ENCODE assay signal across 19 cellular contexts in the genomic region with DNA sequence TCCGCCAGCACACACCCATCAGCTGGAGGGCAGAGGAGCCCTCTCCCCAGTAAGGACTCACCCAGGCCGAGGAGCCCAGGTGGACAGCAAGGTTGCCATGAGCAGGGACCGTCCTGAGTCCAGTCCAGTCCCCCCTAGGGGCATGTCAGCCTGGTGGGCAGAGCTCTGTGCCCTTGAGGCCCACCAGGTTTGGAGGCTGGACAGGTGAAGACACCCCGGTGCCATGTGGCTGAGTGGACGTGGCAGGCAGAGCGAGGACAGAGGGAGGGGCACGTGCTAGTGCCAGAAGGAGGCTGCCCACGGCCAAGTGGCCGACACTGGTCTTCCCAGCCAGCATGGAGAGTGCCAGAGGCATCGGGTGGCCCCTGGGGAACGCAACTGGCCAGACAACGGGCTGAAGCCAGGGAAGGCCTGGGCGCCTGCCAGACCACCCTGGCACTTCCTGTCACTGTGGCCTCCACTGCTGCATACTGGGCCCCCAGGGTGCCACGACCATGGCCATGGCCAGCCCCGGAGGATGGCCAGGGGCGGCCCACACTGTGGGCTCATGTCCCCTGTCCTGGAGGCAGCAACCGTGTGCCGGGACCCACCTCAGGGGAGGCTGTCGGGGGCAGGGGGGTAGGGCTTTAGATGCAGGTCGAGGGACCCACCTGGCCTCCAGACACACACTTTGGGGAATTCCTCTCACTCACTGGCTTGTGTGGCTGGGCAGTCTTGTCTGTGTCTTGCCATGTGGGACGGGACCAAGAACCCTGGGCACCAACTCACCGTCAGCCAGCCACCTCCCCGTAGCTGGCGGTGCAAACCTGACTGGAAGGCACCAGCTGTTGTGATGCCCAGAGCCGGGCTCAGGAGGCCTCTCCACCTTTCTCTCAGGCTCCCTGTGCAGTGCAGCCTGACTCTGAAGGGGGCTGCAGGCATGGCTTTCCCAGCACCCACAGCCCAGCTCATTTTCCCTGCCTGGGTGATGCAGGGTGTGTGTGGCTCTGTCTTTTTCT. TPM values are rescaled to one million over a fixed set of nuclear protein-coding genes. Genes with fewer than 3 reads are reported as not detected.
DNase-seq lines count a peak whose midpoint lies in the region; ATAC-seq, FAIRE-seq and TF ChIP-seq lines count a peak whose summit lies in the region.
"Had no signal": no experiment of that assay in that cellular context is flagged by ENCODE, and none has a peak within 500 bp of the region (broad histone marks: within the 10 kb centered on the region; RNA-seq: fewer than 3 reads in every experiment).

No MANE protein-coding gene starts in this region.

- peak overlapping the region; percentile 53 for H3K9ac ChIP-seq in HepG2 (ENCODE audit: insufficient read depth, low read depth, low read length)
- H3K9ac ChIP-seq: GM23248 had no signal

- no peak overlapping the region for H3K4me3 Mint-ChIP-seq in stimulated activated memory B cell treated with anti-CD40 and anti-IgM and Interleukin-4, amounts not matched to agents 10 μg/mL and 1 μg/mL and 100 μg/mL, for 72 hours
- H3K4me3 Mint-ChIP-seq: naive thymus-derived CD4-positive, alpha-beta T cell; T-cell had no signal

- no TSS peak for BruUV-seq in HepG2 (replicated peaks; lab: Mats Ljungman, UMichigan)

- no peak for TF ChIP-seq EP300 in HepG2 (IDR thresholded peaks at IDR 0.05; ENCODE audit: low read depth in 2 of 2, low read length in 2 of 2)
- no peak for TF ChIP-seq EP300 in HepG2 (CRISPR knock-in tag; IDR thresholded peaks at IDR 0.05; ENCODE audit: borderline replicate concordance)

- H3K27me3 ChIP-seq in WERI-Rb-1 (ENCODE audit: insufficient read depth, low read depth, severe bottlenecking) (no peaks in the 10 kb centered on the region), HepG2 (ENCODE audit: control insufficient read depth in 1 of 2, insufficient read depth in 2 of 2, low read length in 2 of 2) (no peaks in the 10 kb centered on the region)
- H3K27me3 ChIP-seq: esophagus muscularis mucosa, suprapubic skin had no signal

- peaks cover 11% of the 10 kb centered on the region for H3K9me3 Mint-ChIP-seq in stimulated activated memory B cell treated with anti-CD40 and anti-IgM and Interleukin-4, amounts not matched to agents 10 μg/mL and 1 μg/mL and 100 μg/mL, for 72 hours
- H3K9me3 Mint-ChIP-seq: T-cell had no signal

- peaks cover 30% of the 10 kb centered on the region for H3K36me3 Mint-ChIP-seq in stimulated activated memory B cell treated with anti-CD40 and anti-IgM and Interleukin-4, amounts not matched to agents 10 μg/mL and 1 μg/mL and 100 μg/mL, for 72 hours

- TF ChIP-seq RAD21 in HepG2 (CRISPR knock-in tag; IDR thresholded peaks at IDR 0.05): no peak

- FAIRE-seq in HepG2 (lab: Jason Lieb, UNC): no peak

- DNase-seq in GM10266 (ENCODE audit: extremely low spot score) (peak; percentile 5), WERI-Rb-1 (no peak), HepG2 (ENCODE audit: low spot score) (no peak), DMS153 treated with DMSO at 0.1 percent for 48 hours (lab: John Stamatoyannopoulos, UW; ENCODE audit: unreplicated experiment) (no peak), NOMO-1 treated with DMSO at 0.1 percent for 48 hours (lab: John Stamatoyannopoulos, UW; ENCODE audit: unreplicated experiment) (no peak)
- DNase-seq: activated CD4-positive, alpha-beta T cell treated with anti-CD3 and anti-CD28 coated beads, Interleukin-2, amount 50 U/mL, for 48 hours; activated gamma-delta T cell treated with Interleukin-2 at 50 U/mL for 16 hours; Caco-2; caudate nucleus; GM23248; naive thymus-derived CD4-positive, alpha-beta T cell; NCI-H1417; NCI-H510A treated with DMSO at 0.1 percent for 48 hours; T-cell had no signal

- H4K20me1 ChIP-seq in HepG2 (ENCODE audit: insufficient read depth, low read length): no peaks in the 10 kb centered on the region

- CTCF ChIA-PET in HepG2 (lab: Yijun Ruan, JAX; ENCODE audit: low intra/inter-chr PET ratio, low total read pairs): no interaction called here

- peak overlapping the region; percentile 46 for H3K27ac Mint-ChIP-seq in stimulated activated memory B cell treated with anti-CD40 and anti-IgM and Interleukin-4, amounts not matched to agents 10 μg/mL and 1 μg/mL and 100 μg/mL, for 72 hours
- H3K27ac Mint-ChIP-seq: T-cell had no signal

- H3K27me3 Mint-ChIP-seq in stimulated activated memory B cell treated with anti-CD40 and anti-IgM and Interleukin-4, amounts not matched to agents 10 μg/mL and 1 μg/mL and 100 μg/mL, for 72 hours: no peaks in the 10 kb centered on the region

- H3K4me3 ChIP-seq in WERI-Rb-1 (ENCODE audit: low read depth, low read length) (no peak overlapping the region), HepG2 (replicated peaks in 1 of 3; ENCODE audit: insufficient read depth in 1 of 3, low read depth in 2 of 3, low read length in 3 of 3) (peak overlapping the region in 1 of 3 experiments; percentile 64; a peak in 2 of 6 replicates)
- H3K4me3 ChIP-seq: esophagus muscularis mucosa, GM23248, lung, suprapubic skin had no signal

- no peaks in the 10 kb centered on the region for H3K79me2 ChIP-seq in HepG2 (ENCODE audit: insufficient read depth, low read length)

- H3K27ac ChIP-seq in WERI-Rb-1 (peak overlapping the region; percentile 12), HepG2 (ENCODE audit: extremely low read length, insufficient read depth, low read length) (peak overlapping the region; percentile 93)
- H3K27ac ChIP-seq: esophagus muscularis mucosa, GM23248, suprapubic skin had no signal

- H3K4me1 ChIP-seq in HepG2 (ENCODE audit: insufficient read depth, low read length): peaks cover 88% of the 10 kb centered on the region

- H2AFZ ChIP-seq in HepG2 (ENCODE audit: low read length): no peak overlapping the region
- H2AFZ ChIP-seq: GM23248 had no signal

- no peak for TF ChIP-seq POLR2A in HepG2 (IDR thresholded peaks at IDR 0.05; ENCODE audit: insufficient read depth in 1 of 2, low read depth in 2 of 2, low read length in 2 of 2)

- intact Hi-C loops in HepG2 (cut with micrococcal nuclease; ENCODE audit: unreplicated experiment): loop anchor here (1.0 kb wide), 1 partner anchor 42 kb away; no protein-coding TSS in a partner anchor

- no peak for ATAC-seq in HepG2
- no peak for ATAC-seq in stimulated activated memory B cell treated with anti-CD40 and anti-IgM and Interleukin-4, amounts not matched to agents 10 μg/mL and 1 μg/mL and 100 μg/mL, for 72 hours
- ATAC-seq in HG03280 (IDR thresholded peaks at IDR 0.05; ENCODE audit: unreplicated experiment): no peak
- ATAC-seq: naive thymus-derived CD4-positive, alpha-beta T cell; T-cell had no signal

- POLR2A ChIA-PET in HepG2 (lab: Yijun Ruan, JAX): interaction anchor here (4.1 kb wide), 1 partner anchor 11 kb away, joined by 68 read pairs; no protein-coding TSS in a partner anchor

- in situ Hi-C loops in HepG2 (cut with HindIII; ENCODE audit: extremely low pct_ligation_motif_present, low pct_unique_long_range_greater_than_20kb): no loop called here

- H3K36me3 ChIP-seq in WERI-Rb-1: no peaks in the 10 kb centered on the region
- H3K36me3 ChIP-seq in HepG2 (replicated peaks in 1 of 2; ENCODE audit: control insufficient read depth in 1 of 2, insufficient read depth in 2 of 2, low read length in 2 of 2): peaks cover 0 to 3% of the 10 kb centered on the region in 2 experiments; a peak in 2 of 5 replicates
- H3K36me3 ChIP-seq: suprapubic skin had no signal

- peaks cover 3% of the 10 kb centered on the region for H3K9me3 ChIP-seq in WERI-Rb-1 (ENCODE audit: severe bottlenecking)
- H3K9me3 ChIP-seq in HepG2 (ENCODE audit: low read length): no peaks in the 10 kb centered on the region
- H3K9me3 ChIP-seq: Caco-2, esophagus muscularis mucosa, suprapubic skin had no signal

- peaks cover 16% of the 10 kb centered on the region for H3K4me1 Mint-ChIP-seq in stimulated activated memory B cell treated with anti-CD40 and anti-IgM and Interleukin-4, amounts not matched to agents 10 μg/mL and 1 μg/mL and 100 μg/mL, for 72 hours
- H3K4me1 Mint-ChIP-seq: T-cell had no signal

- 82% methylated on average over 17 of the region's 25 CpGs for WGBS in HepG2 (ENCODE audit: low lambda C conversion rate)

- TF ChIP-seq CTCF in GM10266 (IDR thresholded peaks at IDR 0.05; ENCODE audit: control insufficient read depth, insufficient read depth, low read depth, missing control alignments) (no peak), WERI-Rb-1 (IDR thresholded peaks at IDR 0.05; ENCODE audit: low read depth, low read length) (no peak), HepG2 (CRISPR knock-in tag; IDR thresholded peaks at IDR 0.05) (no peak)

- peak overlapping the region; percentile 81 for H3K4me2 ChIP-seq in HepG2 (ENCODE audit: low read depth, low read length)

TF ChIP-seq in HepG2, 621 proteins besides CTCF, POLR2A, EP300 and RAD21 (continues in another document):
- 0 out of 2 replicates have a peak, but pooled peaks have one; percentile 53 for TF ChIP-seq BRD4 (CRISPR knock-in tag; IDR thresholded peaks at IDR 0.05)
- 0 out of 2 replicates have a peak, but pooled peaks have one; percentile 7 for TF ChIP-seq ELF3 (CRISPR knock-in tag; IDR thresholded peaks at IDR 0.05)
- peak; percentile 11; the same call in 1 of the 2 replicates for TF ChIP-seq MED1 (CRISPR knock-in tag; IDR thresholded peaks at IDR 0.05)
- TF ChIP-seq ZBTB21 (CRISPR knock-in tag; IDR thresholded peaks at IDR 0.05): no peak

RNA-seq across cellular contexts. Expression of a gene that starts 42.3 kb away (rescaled TPM):
- total RNA-seq in HepG2 (2016; rRNA removed; fragmentation: Illumina TruSeq; extraction: Trizol): 16.0 and 29.8 TPM in 2 replicates
- 5.1 and 9.2 TPM in 2 replicates for total RNA-seq in HepG2 (2016; cell fraction: cytosol; rRNA removed; fragmentation: Illumina TruSeq; extraction: Trizol; ENCODE audit: low read depth)
- total RNA-seq in HepG2 (2016; cell fraction: insoluble cytoplasmic fraction; rRNA removed; fragmentation: Illumina TruSeq; extraction: Trizol): 14.3 and 34.5 TPM in 2 replicates
- total RNA-seq in HepG2 (2016; cell fraction: membrane; rRNA removed; fragmentation: Illumina TruSeq; extraction: Trizol): 14.8 and 16.4 TPM in 2 replicates
- total RNA-seq in HepG2 (2016; cell fraction: nucleus; rRNA removed; fragmentation: Illumina TruSeq; extraction: Trizol): 37.9 and 47.2 TPM in 2 replicates
- polyA plus RNA-seq in HepG2 (2011; rRNA removed): 90.6 and 115 TPM in 2 replicates
- 65.4 and 69.9 TPM in 2 replicates for polyA plus RNA-seq in HepG2 (2011; cell fraction: cytosol; rRNA removed)
- 330 and 361 TPM in 2 replicates for polyA plus RNA-seq in HepG2 (2011; cell fraction: nucleus; rRNA removed)
- 104 and 122 TPM in 2 replicates for polyA plus RNA-seq in HepG2 (2012)
- 3.8 and 4.2 TPM in 2 replicates for polyA plus RNA-seq in HepG2 (2016; cell fraction: cytosol; fragmentation: Illumina TruSeq; extraction: Trizol; ENCODE audit: low read depth)
- 18.3 and 19.5 TPM in 2 replicates for polyA plus RNA-seq in HepG2 (2016; cell fraction: insoluble cytoplasmic fraction; fragmentation: Illumina TruSeq; extraction: Trizol; ENCODE audit: low read depth)
- polyA plus RNA-seq in HepG2 (2016; cell fraction: membrane; fragmentation: Illumina TruSeq; extraction: Trizol; ENCODE audit: low read depth): 9.2 and 10.4 TPM in 2 replicates
- polyA plus RNA-seq in HepG2 (2016; cell fraction: nucleus; fragmentation: Illumina TruSeq; extraction: Trizol; ENCODE audit: insufficient read depth, low read depth): 89.7 and 92.4 TPM in 2 replicates
- 56.1 and 65.1 TPM in 2 replicates for polyA minus RNA-seq in HepG2 (2011; rRNA and poly(A)+ RNA removed; ENCODE audit: low replicate concordance)
- polyA minus RNA-seq in HepG2 (2011; cell fraction: cytosol; rRNA and poly(A)+ RNA removed): 44.6 and 51.7 TPM in 2 replicates
- 90.3 and 92.4 TPM in 2 replicates for polyA minus RNA-seq in HepG2 (2011; cell fraction: nucleus; rRNA and poly(A)+ RNA removed)
